Comparison of ENCODE assay signal across 8 cellular contexts in the genomic region with DNA sequence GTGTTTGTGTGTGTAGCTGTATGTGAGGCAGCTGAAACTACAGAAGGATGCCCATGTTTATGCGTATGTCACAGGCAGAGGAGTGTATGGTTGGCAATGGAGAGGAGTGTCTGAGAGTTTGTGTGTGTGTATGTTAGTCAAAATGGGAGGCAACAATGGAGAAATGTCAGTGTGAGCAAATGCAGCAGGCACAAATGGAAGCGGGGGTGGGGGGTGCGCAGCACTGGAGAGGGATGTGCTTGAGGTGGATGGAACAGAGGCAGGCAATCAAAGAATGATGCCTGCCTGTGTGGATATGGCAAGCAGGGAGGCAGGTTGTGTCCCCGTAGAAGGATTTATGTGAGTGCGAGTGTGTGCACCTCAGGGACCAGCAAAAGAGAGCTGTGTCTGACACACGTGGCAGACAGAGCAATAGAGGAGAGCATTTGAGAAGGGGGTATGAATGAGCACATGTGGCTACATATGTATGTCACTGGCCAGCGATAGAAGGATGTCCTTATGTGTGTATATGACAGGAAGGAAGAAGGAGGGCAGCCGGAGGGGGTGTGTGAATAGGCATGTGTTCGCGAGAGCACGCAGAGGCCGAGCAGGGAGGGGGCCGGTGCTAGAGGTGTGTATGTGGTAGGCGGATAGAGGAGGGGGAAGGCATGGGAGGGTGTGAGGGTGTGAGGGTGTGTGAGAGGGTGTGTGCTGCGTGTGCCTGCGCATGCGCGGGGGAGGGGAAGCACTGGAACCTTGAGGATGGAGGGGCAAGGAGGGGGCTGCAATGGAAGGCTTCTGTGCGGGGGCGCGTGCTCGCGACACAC. TPM values are rescaled to one million over a fixed set of nuclear protein-coding genes. Genes with fewer than 3 reads are reported as not detected.
DNase-seq lines count a peak whose midpoint lies in the region; ATAC-seq and TF ChIP-seq lines count a peak whose summit lies in the region.

No MANE protein-coding gene starts in this region.

- no peaks in the 10 kb centered on the region for H3K27me3 ChIP-seq in CD4-positive, alpha-beta T cell (ENCODE audit: control insufficient read depth, insufficient read depth, low read length)
- H3K27me3 ChIP-seq in fibroblast of lung (ENCODE audit: control insufficient read depth, insufficient read depth, low read length) = no peaks in the 10 kb centered on the region
- H3K27me3 ChIP-seq in subcutaneous abdominal adipose tissue (ENCODE audit: control insufficient read depth in 5 of 5, insufficient read depth in 4 of 5, low read length in 5 of 5) = peaks cover 0 to 16% (median 4%) of the 10 kb centered on the region in 5 donors

- peak overlapping the region; percentile 94 for H3K4me3 Mint-ChIP-seq in CD4-positive, alpha-beta T cell
- H3K4me3 Mint-ChIP-seq in activated T-cell treated with anti-CD3 and anti-CD28 coated beads, Interleukin-2, amount 50 U/mL, for 24 hours = peak overlapping the region; percentile 83
- H3K4me3 Mint-ChIP-seq in neural crest cell = peak overlapping the region; percentile 90

- H3K9ac ChIP-seq in fibroblast of lung (ENCODE audit: insufficient read depth, low read length) (no peak overlapping the region), subcutaneous abdominal adipose tissue (ENCODE audit: low read length in 5 of 5) (peak overlapping the region in 2 of 5 donors; percentile 14 to 22)

- H3K4me1 ChIP-seq in fibroblast of lung (ENCODE audit: control insufficient read depth, extremely low read depth, insufficient read depth, low read length) (peaks cover 3% of the 10 kb centered on the region), subcutaneous abdominal adipose tissue (ENCODE audit: control insufficient read depth in 5 of 5, insufficient read depth in 5 of 5, low read length in 5 of 5) (peaks cover 1 to 20% (median 13%) of the 10 kb centered on the region in 5 donors)

- H3K36me3 Mint-ChIP-seq in CD4-positive, alpha-beta T cell (ENCODE audit: low read depth) = peaks cover 44% of the 10 kb centered on the region
- H3K36me3 Mint-ChIP-seq in activated T-cell treated with anti-CD3 and anti-CD28 coated beads, Interleukin-2, amount 50 U/mL, for 24 hours (ENCODE audit: low read depth) = peaks cover 17% of the 10 kb centered on the region
- H3K36me3 Mint-ChIP-seq in neural crest cell (ENCODE audit: low read depth) = peaks cover 25% of the 10 kb centered on the region

- no peak overlapping the region for H3K27ac ChIP-seq in CD4-positive, alpha-beta T cell (ENCODE audit: low read depth, low read length)
- H3K27ac ChIP-seq in fibroblast of lung (ENCODE audit: insufficient read depth, low read length) (no peak overlapping the region), subcutaneous abdominal adipose tissue (ENCODE audit: low read depth, low read length) (no peak overlapping the region)

- H2AFZ ChIP-seq in fibroblast of lung (ENCODE audit: low read length) = no peak overlapping the region

- no peaks in the 10 kb centered on the region for H3K27me3 Mint-ChIP-seq in CD4-positive, alpha-beta T cell
- H3K27me3 Mint-ChIP-seq in activated T-cell treated with anti-CD3 and anti-CD28 coated beads, Interleukin-2, amount 50 U/mL, for 24 hours = peaks cover 40% of the 10 kb centered on the region
- no peaks in the 10 kb centered on the region for H3K27me3 Mint-ChIP-seq in neural crest cell (ENCODE audit: low read depth)

- CTCF ChIA-PET in CD4-positive, alpha-beta T cell (lab: Charles Lee) = no interaction called here

- H3K9me3 ChIP-seq in CD4-positive, alpha-beta T cell (ENCODE audit: control insufficient read depth, low read length) = no peaks in the 10 kb centered on the region
- H3K9me3 ChIP-seq in fibroblast of lung (ENCODE audit: control insufficient read depth, insufficient read depth, low read depth, low read length) (no peaks in the 10 kb centered on the region), subcutaneous abdominal adipose tissue (ENCODE audit: control insufficient read depth in 5 of 5, low read length in 5 of 5) (peaks cover 0 to 7% (median 6%) of the 10 kb centered on the region in 5 donors)

- peaks cover 37% of the 10 kb centered on the region for H3K4me1 Mint-ChIP-seq in CD4-positive, alpha-beta T cell (ENCODE audit: low read depth)
- H3K4me1 Mint-ChIP-seq in activated T-cell treated with anti-CD3 and anti-CD28 coated beads, Interleukin-2, amount 50 U/mL, for 24 hours (ENCODE audit: low read depth) = peaks cover 37% of the 10 kb centered on the region
- H3K4me1 Mint-ChIP-seq in neural crest cell = peaks cover 32% of the 10 kb centered on the region

- TF ChIP-seq CTCF in CD4-positive, alpha-beta T cell (IDR thresholded peaks at IDR 0.05) = no peak
- no peak for TF ChIP-seq CTCF in fibroblast of lung (conservative IDR thresholded peaks at IDR 0.05 in 1 of 2, IDR thresholded peaks at IDR 0.05 in 1 of 2; ENCODE audit: low read depth in 1 of 2, low read length in 2 of 2)
- TF ChIP-seq CTCF in neural crest cell (conservative IDR thresholded peaks at IDR 0.05) = no peak

- peak overlapping the region; percentile 90 for H3K27ac Mint-ChIP-seq in CD4-positive, alpha-beta T cell
- peak overlapping the region; percentile 87 for H3K27ac Mint-ChIP-seq in activated T-cell treated with anti-CD3 and anti-CD28 coated beads, Interleukin-2, amount 50 U/mL, for 24 hours
- peak overlapping the region; percentile 25 for H3K27ac Mint-ChIP-seq in neural crest cell (ENCODE audit: unreplicated experiment)

- peak overlapping the region; percentile 68 to 79 (median 74) for H3K4me3 ChIP-seq in fibroblast of lung (replicated peaks in 1 of 4; ENCODE audit: control extremely low read depth in 1 of 4, insufficient read depth in 1 of 4, low read depth in 3 of 4, low read length in 4 of 4)
- peak overlapping the region; percentile 26 to 79 (median 67) for H3K4me3 ChIP-seq in subcutaneous abdominal adipose tissue (ENCODE audit: low read depth in 1 of 5, low read length in 5 of 5)

- peak overlapping the region; percentile 80 for H3K4me2 ChIP-seq in fibroblast of lung (ENCODE audit: extremely low read depth, insufficient read depth, low read length)

- DNase-seq in CD4-positive, alpha-beta T cell = peak; percentile 26 to 60 (median 47)
- DNase-seq in NCI-H748 (lab: John Stamatoyannopoulos, UW; ENCODE audit: unreplicated experiment) (peak; percentile 67), fibroblast of lung (ENCODE audit: low read depth in 2 of 2) (peak in 1 of 2 donors; percentile 17), neural crest cell (ENCODE audit: low read depth, low spot score) (no peak)
- DNase-seq in activated T-cell treated with anti-CD3 and anti-CD28 coated beads, Interleukin-2, amount 50 U/mL, for 24 hours = peak; percentile 59

- H3K9me3 Mint-ChIP-seq in CD4-positive, alpha-beta T cell = no peaks in the 10 kb centered on the region
- H3K9me3 Mint-ChIP-seq in activated T-cell treated with anti-CD3 and anti-CD28 coated beads, Interleukin-2, amount 50 U/mL, for 24 hours = no peaks in the 10 kb centered on the region
- H3K9me3 Mint-ChIP-seq in neural crest cell = peaks cover 2% of the 10 kb centered on the region

- intact Hi-C loops in CD4-positive, alpha-beta T cell (cut with DNase I, micrococcal nuclease) = loop anchor here (2.0 to 10.0 kb wide), 3 partner anchors 335 to 971 kb away; a partner anchor contains a TSS

- peak; percentile 76 for ATAC-seq in CD4-positive, alpha-beta T cell (ENCODE audit: poor library complexity)
- ATAC-seq in GM21529 (IDR thresholded peaks at IDR 0.05; ENCODE audit: unreplicated experiment) (peak; percentile 60), HG02970 (IDR thresholded peaks at IDR 0.05; ENCODE audit: low FRiP score, unreplicated experiment) (no peak)

- POLR2A ChIA-PET in CD4-positive, alpha-beta T cell (lab: Charles Lee) = interaction anchor here (1.9 to 2.0 kb wide), 2 partner anchors 334 to 969 kb away, joined by 5 to 6 read pairs; a partner anchor contains a TSS

- H3K79me2 ChIP-seq in fibroblast of lung (ENCODE audit: control insufficient read depth, insufficient read depth, low read length) = no peaks in the 10 kb centered on the region

- H3K36me3 ChIP-seq in fibroblast of lung (ENCODE audit: control insufficient read depth, insufficient read depth, low read length) = peaks cover 2% of the 10 kb centered on the region
- H3K36me3 ChIP-seq in subcutaneous abdominal adipose tissue (ENCODE audit: control insufficient read depth in 5 of 5, insufficient read depth in 5 of 5, low read length in 5 of 5) = peaks cover 0 to 18% (median 12%) of the 10 kb centered on the region in 5 donors

- H4K20me1 ChIP-seq in fibroblast of lung (ENCODE audit: control insufficient read depth, extremely low read depth, insufficient read depth, low read length) = no peaks in the 10 kb centered on the region

RNA-seq across cellular contexts. Expression of a gene that starts 1.1 kb away (rescaled TPM):
- 10 to 100 TPM; 36.5 to 37.6 TPM for total RNA-seq in CD4-positive, alpha-beta T cell
- total RNA-seq in fibroblast of lung (28.2 and 28.5 TPM in 2 replicates), neural crest cell (53.3 and 59.5 TPM in 2 replicates)
- 17.2 and 24.7 TPM in 2 replicates for polyA plus RNA-seq in fibroblast of lung
- 24.3 and 29.6 TPM in 2 replicates for polyA plus RNA-seq in fibroblast of lung (2012)
- polyA minus RNA-seq in fibroblast of lung (ENCODE audit: low replicate concordance) = 9.7 and 20.8 TPM in 2 replicates

Comparison
In these comparisons a context has a peak if more than half of its experiments do, and no peak if none do; other contexts are left out.
1. H3K27ac Mint-ChIP-seq: peak in every context shown above with its lines; median percentile 90 in CD4-positive, alpha-beta T cell; 87 in activated T-cell treated with anti-CD3 and anti-CD28 coated beads, Interleukin-2, amount 50 U/mL, for 24 hours; 25 in neural crest cell.